Comparison of ENCODE assay signal across 8 cellular contexts in genomic region chr5:95822038-95822407, GRCh38. TPM values are rescaled to one million over a fixed set of nuclear protein-coding genes. Genes with fewer than 3 reads are reported as not detected.
DNase-seq lines count a peak whose midpoint lies in the region; ATAC-seq and TF ChIP-seq lines count a peak whose summit lies in the region.

No MANE protein-coding gene starts in this region.

- peaks cover 43 to 52% (median 49%) of the 10 kb centered on the region in 11 experiments for H4K20me1 ChIP-seq in BLaER1 treated with 17β-estradiol and CSF1 and Interleukin-3, amounts not matched to agents 10 nM and 100 nM

- H3K27ac Mint-ChIP-seq in MCF 10A (ENCODE audit: low read depth, unreplicated experiment) (peak overlapping the region; percentile 92), immature natural killer cell (peak overlapping the region; percentile 88 to 99 (median 95))

- H3K27ac ChIP-seq in BLaER1 treated with 17β-estradiol and CSF1 and Interleukin-3, amounts not matched to agents 10 nM and 100 nM = peak overlapping the region; percentile 61 to 96 (median 89)
- H3K27ac ChIP-seq in skin epidermis = peak overlapping the region in 20 of 21 experiments; percentile 71 to 95 (median 86)

- BruUV-seq in MCF 10A (replicated peaks; lab: Mats Ljungman, UMichigan) = no TSS peak

- peaks cover 40 to 64% (median 59%) of the 10 kb centered on the region in 10 experiments for H3K4me1 ChIP-seq in BLaER1 treated with 17β-estradiol and CSF1 and Interleukin-3, amounts not matched to agents 10 nM and 100 nM

- H3K4me3 ChIP-seq in BLaER1 treated with 17β-estradiol and CSF1 and Interleukin-3, amounts not matched to agents 10 nM and 100 nM = peak overlapping the region; percentile 79 to 97 (median 88)
- H3K4me3 ChIP-seq in skin epidermis = peak overlapping the region; percentile 58 to 78 (median 65)

- H3K4me3 Mint-ChIP-seq in MCF 10A (ENCODE audit: unreplicated experiment) (peak overlapping the region; percentile 95), immature natural killer cell (peak overlapping the region; percentile 98 to 100 (median 98))

- intact Hi-C loops in MCF 10A (cut with micrococcal nuclease) = loop anchor here (1.0 kb wide), 2 partner anchors 20 to 41 kb away; no protein-coding TSS in a partner anchor

- H3K27me3 ChIP-seq in BLaER1 treated with 17β-estradiol and CSF1 and Interleukin-3, amounts not matched to agents 10 nM and 100 nM = no peaks in the 10 kb centered on the region

- no peaks in the 10 kb centered on the region for H3K27me3 Mint-ChIP-seq in MCF 10A (ENCODE audit: insufficient read depth, unreplicated experiment)
- H3K27me3 Mint-ChIP-seq in immature natural killer cell (ENCODE audit: low read depth in 3 of 3) = peaks cover 3 to 6% (median 5%) of the 10 kb centered on the region in 3 donors

- H3K4me2 ChIP-seq in BLaER1 treated with 17β-estradiol and CSF1 and Interleukin-3, amounts not matched to agents 10 nM and 100 nM = peak overlapping the region; percentile 94 to 99 (median 97)

- H3K36me3 ChIP-seq in BLaER1 treated with 17β-estradiol and CSF1 and Interleukin-3, amounts not matched to agents 10 nM and 100 nM = peaks cover 26 to 45% (median 39%) of the 10 kb centered on the region in 11 experiments

- H3K36me3 Mint-ChIP-seq in MCF 10A (ENCODE audit: insufficient read depth, unreplicated experiment) (peaks cover 24% of the 10 kb centered on the region), immature natural killer cell (peaks cover 0 to under 1% (median 0%) of the 10 kb centered on the region in 3 donors)

- H3K9me3 Mint-ChIP-seq in MCF 10A (ENCODE audit: unreplicated experiment) (no peaks in the 10 kb centered on the region), immature natural killer cell (no peaks in the 10 kb centered on the region)

- no peaks in the 10 kb centered on the region for H3K9me3 ChIP-seq in BLaER1 treated with 17β-estradiol and CSF1 and Interleukin-3, amounts not matched to agents 10 nM and 100 nM (replicated peaks in 1 of 11)

- POLR2A ChIA-PET in MCF 10A (lab: Yijun Ruan, JAX) = interaction anchor here (0.6 to 4.0 kb wide), 23 partner anchors 10 to 267 kb away, joined by 3 to 55 read pairs (median 6); partner anchors contain the start of genes ARSK, RFESD, RHOBTB3 and SKIC3

- ATAC-seq in GM18520 (IDR thresholded peaks at IDR 0.05; ENCODE audit: unreplicated experiment) = peak; percentile 31
- ATAC-seq in HG03354 (IDR thresholded peaks at IDR 0.05; ENCODE audit: poor library complexity, severe bottlenecking, unreplicated experiment) = peak; percentile 54

- H3K4me1 Mint-ChIP-seq in MCF 10A (ENCODE audit: insufficient read depth, unreplicated experiment) (peaks cover 42% of the 10 kb centered on the region), immature natural killer cell (peaks cover 74 to 80% of the 10 kb centered on the region in 2 donors)

- H3K9ac ChIP-seq in BLaER1 treated with 17β-estradiol and CSF1 and Interleukin-3, amounts not matched to agents 10 nM and 100 nM = peak overlapping the region; percentile 80 to 90 (median 87)

- CTCF ChIA-PET in MCF 10A (lab: Yijun Ruan, JAX) = interaction anchor here (0.7 to 6.8 kb wide), 11 partner anchors 10 to 523 kb away, joined by 3 to 50 read pairs (median 4); partner anchors contain the start of gene RFESD

- TF ChIP-seq CTCF in MCF 10A (IDR thresholded peaks at IDR 0.05; ENCODE audit: unreplicated experiment) = no peak

- DNase-seq in OCI-M1 (lab: John Stamatoyannopoulos, UW) (peak; percentile 88), MCF 10A (ENCODE audit: unreplicated experiment) (peak; percentile 49), immature natural killer cell (peak in 1 of 3 donors; percentile 37), mesenteric fat pad (ENCODE audit: low spot score) (no peak)

RNA-seq across cellular contexts. Expression of gene GLRX, which starts 0.5 kb away (rescaled TPM):
- total RNA-seq in MCF 10A (2022) = 41.4 and 59.2 TPM in 2 replicates
- polyA plus RNA-seq in immature natural killer cell = 100 to 1,000 TPM; 261 to 295 (median 263) TPM
- 155 TPM for total RNA-seq in mesenteric fat pad
